In the genomic region with DNA sequence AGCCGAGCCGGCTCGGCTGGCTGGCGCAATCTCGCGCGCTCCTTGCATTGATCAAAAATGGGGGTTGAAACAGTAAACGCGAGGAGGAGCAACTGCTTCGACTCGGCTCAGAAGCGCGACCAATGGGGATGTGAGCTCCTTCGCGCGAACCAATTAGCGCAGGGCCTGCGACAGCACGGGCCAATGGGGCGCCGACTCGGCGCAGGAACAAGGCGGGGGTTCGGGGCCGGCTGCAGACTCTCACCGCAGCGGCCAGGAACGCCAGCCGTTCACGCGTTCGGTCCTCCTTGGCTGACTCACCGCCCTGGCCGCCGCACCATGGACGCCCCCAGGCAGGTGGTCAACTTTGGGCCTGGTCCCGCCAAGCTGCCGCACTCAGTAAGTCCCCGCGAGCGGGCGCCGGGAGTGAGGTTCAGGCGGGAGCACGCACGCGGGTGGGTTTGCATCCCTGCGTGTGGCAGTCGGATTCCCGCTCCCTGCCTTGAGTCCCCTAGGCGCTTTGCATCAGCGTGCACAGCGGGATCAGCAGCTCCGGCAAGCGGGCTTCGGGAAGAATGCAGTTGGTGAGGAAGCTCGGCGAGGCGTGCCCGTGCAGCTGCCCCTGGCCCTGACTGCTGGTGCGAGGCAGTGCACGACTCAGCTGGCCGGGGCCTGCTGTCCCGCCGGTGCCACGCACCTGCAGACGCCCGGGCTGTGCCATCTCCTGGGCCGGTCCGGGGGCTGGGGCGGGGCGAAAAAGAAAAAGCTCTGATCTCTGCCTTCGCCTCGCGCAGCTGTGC, we compare ENCODE assay signal across 1 cellular context.
TF ChIP-seq lines count a peak whose summit lies in the region.

A gene (plus strand): TSS at position 233 of the 779 bp plus-strand sequence. CDS start 86 bp downstream, at position 319.

TF ChIP-seq in HepG2, 621 proteins besides CTCF, POLR2A, EP300 and RAD21 (continued from another document and continues in another):
- TF ChIP-seq, protein P1, sequence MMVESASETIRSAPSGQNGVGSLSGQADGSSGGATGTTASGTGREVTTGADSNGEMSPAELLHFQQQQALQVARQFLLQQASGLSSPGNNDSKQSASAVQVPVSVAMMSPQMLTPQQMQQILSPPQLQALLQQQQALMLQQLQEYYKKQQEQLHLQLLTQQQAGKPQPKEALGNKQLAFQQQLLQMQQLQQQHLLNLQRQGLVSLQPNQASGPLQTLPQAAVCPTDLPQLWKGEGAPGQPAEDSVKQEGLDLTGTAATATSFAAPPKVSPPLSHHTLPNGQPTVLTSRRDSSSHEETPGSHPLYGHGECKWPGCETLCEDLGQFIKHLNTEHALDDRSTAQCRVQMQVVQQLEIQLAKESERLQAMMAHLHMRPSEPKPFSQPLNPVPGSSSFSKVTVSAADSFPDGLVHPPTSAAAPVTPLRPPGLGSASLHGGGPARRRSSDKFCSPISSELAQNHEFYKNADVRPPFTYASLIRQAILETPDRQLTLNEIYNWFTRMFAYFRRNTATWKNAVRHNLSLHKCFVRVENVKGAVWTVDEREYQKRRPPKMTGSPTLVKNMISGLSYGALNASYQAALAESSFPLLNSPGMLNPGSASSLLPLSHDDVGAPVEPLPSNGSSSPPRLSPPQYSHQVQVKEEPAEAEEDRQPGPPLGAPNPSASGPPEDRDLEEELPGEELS (CRISPR knock-in tag; IDR thresholded peaks at IDR 0.05), result peak; percentile 38
- TF ChIP-seq, protein P2, sequence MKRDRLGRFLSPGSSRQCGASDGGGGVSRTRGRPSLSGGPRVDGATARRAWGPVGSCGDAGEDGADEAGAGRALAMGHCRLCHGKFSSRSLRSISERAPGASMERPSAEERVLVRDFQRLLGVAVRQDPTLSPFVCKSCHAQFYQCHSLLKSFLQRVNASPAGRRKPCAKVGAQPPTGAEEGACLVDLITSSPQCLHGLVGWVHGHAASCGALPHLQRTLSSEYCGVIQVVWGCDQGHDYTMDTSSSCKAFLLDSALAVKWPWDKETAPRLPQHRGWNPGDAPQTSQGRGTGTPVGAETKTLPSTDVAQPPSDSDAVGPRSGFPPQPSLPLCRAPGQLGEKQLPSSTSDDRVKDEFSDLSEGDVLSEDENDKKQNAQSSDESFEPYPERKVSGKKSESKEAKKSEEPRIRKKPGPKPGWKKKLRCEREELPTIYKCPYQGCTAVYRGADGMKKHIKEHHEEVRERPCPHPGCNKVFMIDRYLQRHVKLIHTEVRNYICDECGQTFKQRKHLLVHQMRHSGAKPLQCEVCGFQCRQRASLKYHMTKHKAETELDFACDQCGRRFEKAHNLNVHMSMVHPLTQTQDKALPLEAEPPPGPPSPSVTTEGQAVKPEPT (CRISPR knock-in tag; IDR thresholded peaks at IDR 0.05; ENCODE audit: low read depth), result no peak
- TF ChIP-seq ZC3H4 (CRISPR knock-in tag; IDR thresholded peaks at IDR 0.05; ENCODE audit: borderline replicate concordance), result 0 out of 2 replicates have a peak, but pooled peaks have one; percentile 26
- TF ChIP-seq ZSCAN20 (CRISPR knock-in tag; IDR thresholded peaks at IDR 0.05; ENCODE audit: borderline replicate concordance), result no peak; the same call in 1 of the 2 replicates
- no peak; the same call in 1 of the 2 replicates for TF ChIP-seq ZNF557 (CRISPR knock-in tag; IDR thresholded peaks at IDR 0.05)
- TF ChIP-seq RELA (CRISPR knock-in tag; IDR thresholded peaks at IDR 0.05), result no peak
- TF ChIP-seq ZNF3 (CRISPR knock-in tag; IDR thresholded peaks at IDR 0.05), result no peak
- peak; percentile 75; the same call in 1 of the 2 replicates for TF ChIP-seq ARHGAP35 (CRISPR knock-in tag; IDR thresholded peaks at IDR 0.05; ENCODE audit: borderline replicate concordance)
- TF ChIP-seq SOX6 (IDR thresholded peaks at IDR 0.05), result no peak
- TF ChIP-seq SOX6 (CRISPR knock-in tag; IDR thresholded peaks at IDR 0.05), result peak; percentile 51
- TF ChIP-seq KDM4B (CRISPR knock-in tag; IDR thresholded peaks at IDR 0.05), result peak; percentile 50; the same call in 1 of the 2 replicates
- TF ChIP-seq JUND (CRISPR knock-in tag; IDR thresholded peaks at IDR 0.05), result peak; percentile 85; the same call in 1 of the 2 replicates
- no peak for TF ChIP-seq ZFP1 (CRISPR knock-in tag; IDR thresholded peaks at IDR 0.05)
- TF ChIP-seq, protein P3, sequence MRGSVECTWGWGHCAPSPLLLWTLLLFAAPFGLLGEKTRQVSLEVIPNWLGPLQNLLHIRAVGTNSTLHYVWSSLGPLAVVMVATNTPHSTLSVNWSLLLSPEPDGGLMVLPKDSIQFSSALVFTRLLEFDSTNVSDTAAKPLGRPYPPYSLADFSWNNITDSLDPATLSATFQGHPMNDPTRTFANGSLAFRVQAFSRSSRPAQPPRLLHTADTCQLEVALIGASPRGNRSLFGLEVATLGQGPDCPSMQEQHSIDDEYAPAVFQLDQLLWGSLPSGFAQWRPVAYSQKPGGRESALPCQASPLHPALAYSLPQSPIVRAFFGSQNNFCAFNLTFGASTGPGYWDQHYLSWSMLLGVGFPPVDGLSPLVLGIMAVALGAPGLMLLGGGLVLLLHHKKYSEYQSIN (CRISPR knock-in tag; IDR thresholded peaks at IDR 0.05; ENCODE audit: borderline replicate concordance), result no peak
- no peak for TF ChIP-seq ZNF775 (CRISPR knock-in tag; IDR thresholded peaks at IDR 0.05; ENCODE audit: borderline replicate concordance)
- TF ChIP-seq ESRRA (CRISPR knock-in tag; IDR thresholded peaks at IDR 0.05; ENCODE audit: low read depth), result no peak
- TF ChIP-seq MTF2 (CRISPR knock-in tag; IDR thresholded peaks at IDR 0.05; ENCODE audit: borderline replicate concordance), result no peak
- TF ChIP-seq, protein P4, sequence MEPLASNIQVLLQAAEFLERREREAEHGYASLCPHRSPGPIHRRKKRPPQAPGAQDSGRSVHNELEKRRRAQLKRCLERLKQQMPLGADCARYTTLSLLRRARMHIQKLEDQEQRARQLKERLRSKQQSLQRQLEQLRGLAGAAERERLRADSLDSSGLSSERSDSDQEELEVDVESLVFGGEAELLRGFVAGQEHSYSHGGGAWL (CRISPR knock-in tag; IDR thresholded peaks at IDR 0.05), result peak; percentile 91
- TF ChIP-seq, protein P5, sequence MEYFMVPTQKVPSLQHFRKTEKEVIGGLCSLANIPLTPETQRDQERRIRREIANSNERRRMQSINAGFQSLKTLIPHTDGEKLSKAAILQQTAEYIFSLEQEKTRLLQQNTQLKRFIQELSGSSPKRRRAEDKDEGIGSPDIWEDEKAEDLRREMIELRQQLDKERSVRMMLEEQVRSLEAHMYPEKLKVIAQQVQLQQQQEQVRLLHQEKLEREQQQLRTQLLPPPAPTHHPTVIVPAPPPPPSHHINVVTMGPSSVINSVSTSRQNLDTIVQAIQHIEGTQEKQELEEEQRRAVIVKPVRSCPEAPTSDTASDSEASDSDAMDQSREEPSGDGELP (IDR thresholded peaks at IDR 0.05; ENCODE audit: borderline replicate concordance, low read depth), result no peak; the same call in 1 of the 2 replicates
- TF ChIP-seq, protein P6, sequence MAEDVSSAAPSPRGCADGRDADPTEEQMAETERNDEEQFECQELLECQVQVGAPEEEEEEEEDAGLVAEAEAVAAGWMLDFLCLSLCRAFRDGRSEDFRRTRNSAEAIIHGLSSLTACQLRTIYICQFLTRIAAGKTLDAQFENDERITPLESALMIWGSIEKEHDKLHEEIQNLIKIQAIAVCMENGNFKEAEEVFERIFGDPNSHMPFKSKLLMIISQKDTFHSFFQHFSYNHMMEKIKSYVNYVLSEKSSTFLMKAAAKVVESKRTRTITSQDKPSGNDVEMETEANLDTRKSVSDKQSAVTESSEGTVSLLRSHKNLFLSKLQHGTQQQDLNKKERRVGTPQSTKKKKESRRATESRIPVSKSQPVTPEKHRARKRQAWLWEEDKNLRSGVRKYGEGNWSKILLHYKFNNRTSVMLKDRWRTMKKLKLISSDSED (CRISPR knock-in tag; IDR thresholded peaks at IDR 0.05), result no peak
- TF ChIP-seq ARID2 (CRISPR knock-in tag; IDR thresholded peaks at IDR 0.05; ENCODE audit: borderline replicate concordance), result peak; percentile 72; the same call in 1 of the 2 replicates
- no peak for TF ChIP-seq ZFYVE20 (CRISPR knock-in tag; IDR thresholded peaks at IDR 0.05; ENCODE audit: borderline replicate concordance, low read depth)
- TF ChIP-seq, protein P7, sequence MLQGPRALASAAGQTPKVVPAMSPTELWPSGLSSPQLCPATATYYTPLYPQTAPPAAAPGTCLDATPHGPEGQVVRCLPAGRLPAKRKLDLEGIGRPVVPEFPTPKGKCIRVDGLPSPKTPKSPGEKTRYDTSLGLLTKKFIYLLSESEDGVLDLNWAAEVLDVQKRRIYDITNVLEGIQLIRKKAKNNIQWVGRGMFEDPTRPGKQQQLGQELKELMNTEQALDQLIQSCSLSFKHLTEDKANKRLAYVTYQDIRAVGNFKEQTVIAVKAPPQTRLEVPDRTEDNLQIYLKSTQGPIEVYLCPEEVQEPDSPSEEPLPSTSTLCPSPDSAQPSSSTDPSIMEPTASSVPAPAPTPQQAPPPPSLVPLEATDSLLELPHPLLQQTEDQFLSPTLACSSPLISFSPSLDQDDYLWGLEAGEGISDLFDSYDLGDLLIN (CRISPR knock-in tag; IDR thresholded peaks at IDR 0.05; ENCODE audit: borderline replicate concordance), result 0 out of 2 replicates have a peak, but pooled peaks have one; percentile 10
- TF ChIP-seq, protein P8, sequence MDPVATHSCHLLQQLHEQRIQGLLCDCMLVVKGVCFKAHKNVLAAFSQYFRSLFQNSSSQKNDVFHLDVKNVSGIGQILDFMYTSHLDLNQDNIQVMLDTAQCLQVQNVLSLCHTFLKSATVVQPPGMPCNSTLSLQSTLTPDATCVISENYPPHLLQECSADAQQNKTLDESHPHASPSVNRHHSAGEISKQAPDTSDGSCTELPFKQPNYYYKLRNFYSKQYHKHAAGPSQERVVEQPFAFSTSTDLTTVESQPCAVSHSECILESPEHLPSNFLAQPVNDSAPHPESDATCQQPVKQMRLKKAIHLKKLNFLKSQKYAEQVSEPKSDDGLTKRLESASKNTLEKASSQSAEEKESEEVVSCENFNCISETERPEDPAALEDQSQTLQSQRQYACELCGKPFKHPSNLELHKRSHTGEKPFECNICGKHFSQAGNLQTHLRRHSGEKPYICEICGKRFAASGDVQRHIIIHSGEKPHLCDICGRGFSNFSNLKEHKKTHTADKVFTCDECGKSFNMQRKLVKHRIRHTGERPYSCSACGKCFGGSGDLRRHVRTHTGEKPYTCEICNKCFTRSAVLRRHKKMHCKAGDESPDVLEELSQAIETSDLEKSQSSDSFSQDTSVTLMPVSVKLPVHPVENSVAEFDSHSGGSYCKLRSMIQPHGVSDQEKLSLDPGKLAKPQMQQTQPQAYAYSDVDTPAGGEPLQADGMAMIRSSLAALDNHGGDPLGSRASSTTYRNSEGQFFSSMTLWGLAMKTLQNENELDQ (CRISPR knock-in tag; IDR thresholded peaks at IDR 0.05; ENCODE audit: borderline replicate concordance), result no peak
- TF ChIP-seq ZSCAN31 (CRISPR knock-in tag; IDR thresholded peaks at IDR 0.05; ENCODE audit: low read depth), result no peak; the same call in 1 of the 2 replicates
- no peak; the same call in 1 of the 2 replicates for TF ChIP-seq ZFP82 (CRISPR knock-in tag; IDR thresholded peaks at IDR 0.05; ENCODE audit: borderline replicate concordance)
- TF ChIP-seq, protein P9, sequence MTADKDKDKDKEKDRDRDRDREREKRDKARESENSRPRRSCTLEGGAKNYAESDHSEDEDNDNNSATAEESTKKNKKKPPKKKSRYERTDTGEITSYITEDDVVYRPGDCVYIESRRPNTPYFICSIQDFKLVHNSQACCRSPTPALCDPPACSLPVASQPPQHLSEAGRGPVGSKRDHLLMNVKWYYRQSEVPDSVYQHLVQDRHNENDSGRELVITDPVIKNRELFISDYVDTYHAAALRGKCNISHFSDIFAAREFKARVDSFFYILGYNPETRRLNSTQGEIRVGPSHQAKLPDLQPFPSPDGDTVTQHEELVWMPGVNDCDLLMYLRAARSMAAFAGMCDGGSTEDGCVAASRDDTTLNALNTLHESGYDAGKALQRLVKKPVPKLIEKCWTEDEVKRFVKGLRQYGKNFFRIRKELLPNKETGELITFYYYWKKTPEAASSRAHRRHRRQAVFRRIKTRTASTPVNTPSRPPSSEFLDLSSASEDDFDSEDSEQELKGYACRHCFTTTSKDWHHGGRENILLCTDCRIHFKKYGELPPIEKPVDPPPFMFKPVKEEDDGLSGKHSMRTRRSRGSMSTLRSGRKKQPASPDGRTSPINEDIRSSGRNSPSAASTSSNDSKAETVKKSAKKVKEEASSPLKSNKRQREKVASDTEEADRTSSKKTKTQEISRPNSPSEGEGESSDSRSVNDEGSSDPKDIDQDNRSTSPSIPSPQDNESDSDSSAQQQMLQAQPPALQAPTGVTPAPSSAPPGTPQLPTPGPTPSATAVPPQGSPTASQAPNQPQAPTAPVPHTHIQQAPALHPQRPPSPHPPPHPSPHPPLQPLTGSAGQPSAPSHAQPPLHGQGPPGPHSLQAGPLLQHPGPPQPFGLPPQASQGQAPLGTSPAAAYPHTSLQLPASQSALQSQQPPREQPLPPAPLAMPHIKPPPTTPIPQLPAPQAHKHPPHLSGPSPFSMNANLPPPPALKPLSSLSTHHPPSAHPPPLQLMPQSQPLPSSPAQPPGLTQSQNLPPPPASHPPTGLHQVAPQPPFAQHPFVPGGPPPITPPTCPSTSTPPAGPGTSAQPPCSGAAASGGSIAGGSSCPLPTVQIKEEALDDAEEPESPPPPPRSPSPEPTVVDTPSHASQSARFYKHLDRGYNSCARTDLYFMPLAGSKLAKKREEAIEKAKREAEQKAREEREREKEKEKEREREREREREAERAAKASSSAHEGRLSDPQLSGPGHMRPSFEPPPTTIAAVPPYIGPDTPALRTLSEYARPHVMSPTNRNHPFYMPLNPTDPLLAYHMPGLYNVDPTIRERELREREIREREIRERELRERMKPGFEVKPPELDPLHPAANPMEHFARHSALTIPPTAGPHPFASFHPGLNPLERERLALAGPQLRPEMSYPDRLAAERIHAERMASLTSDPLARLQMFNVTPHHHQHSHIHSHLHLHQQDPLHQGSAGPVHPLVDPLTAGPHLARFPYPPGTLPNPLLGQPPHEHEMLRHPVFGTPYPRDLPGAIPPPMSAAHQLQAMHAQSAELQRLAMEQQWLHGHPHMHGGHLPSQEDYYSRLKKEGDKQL (CRISPR knock-in tag; IDR thresholded peaks at IDR 0.05; ENCODE audit: low read depth), result peak; percentile 15; the same call in 1 of the 2 replicates
- TF ChIP-seq MTF1 (CRISPR knock-in tag; IDR thresholded peaks at IDR 0.05), result peak; percentile 60; the same call in 1 of the 2 replicates
- TF ChIP-seq NR2C2 (CRISPR knock-in tag; IDR thresholded peaks at IDR 0.05; ENCODE audit: borderline replicate concordance), result no peak
- TF ChIP-seq KDM6A (CRISPR knock-in tag; IDR thresholded peaks at IDR 0.05; ENCODE audit: low read depth), result no peak
- no peak for TF ChIP-seq SP1 (IDR thresholded peaks at IDR 0.05)
- TF ChIP-seq SP1 (CRISPR knock-in tag; IDR thresholded peaks at IDR 0.05), result 0 out of 2 replicates have a peak, but pooled peaks have one; percentile 27
- no peak for TF ChIP-seq ZNF138 (CRISPR knock-in tag; IDR thresholded peaks at IDR 0.05; ENCODE audit: low read depth)
- peak; percentile 48; the same call in 1 of the 2 replicates for TF ChIP-seq ISL2 (CRISPR knock-in tag; IDR thresholded peaks at IDR 0.05)
- TF ChIP-seq ZNF124 (CRISPR knock-in tag; IDR thresholded peaks at IDR 0.05), result no peak
- TF ChIP-seq ZMYM4 (CRISPR knock-in tag; IDR thresholded peaks at IDR 0.05), result peak; percentile 90
- TF ChIP-seq, protein P10, sequence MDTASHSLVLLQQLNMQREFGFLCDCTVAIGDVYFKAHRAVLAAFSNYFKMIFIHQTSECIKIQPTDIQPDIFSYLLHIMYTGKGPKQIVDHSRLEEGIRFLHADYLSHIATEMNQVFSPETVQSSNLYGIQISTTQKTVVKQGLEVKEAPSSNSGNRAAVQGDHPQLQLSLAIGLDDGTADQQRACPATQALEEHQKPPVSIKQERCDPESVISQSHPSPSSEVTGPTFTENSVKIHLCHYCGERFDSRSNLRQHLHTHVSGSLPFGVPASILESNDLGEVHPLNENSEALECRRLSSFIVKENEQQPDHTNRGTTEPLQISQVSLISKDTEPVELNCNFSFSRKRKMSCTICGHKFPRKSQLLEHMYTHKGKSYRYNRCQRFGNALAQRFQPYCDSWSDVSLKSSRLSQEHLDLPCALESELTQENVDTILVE (CRISPR knock-in tag; IDR thresholded peaks at IDR 0.05), result 0 out of 2 replicates have a peak, but pooled peaks have one; percentile 33
- peak; percentile 85; the same call in 1 of the 2 replicates for TF ChIP-seq ZNF563 (CRISPR knock-in tag; IDR thresholded peaks at IDR 0.05)
